15 cellular contexts compared by ENCODE assay signal in the genomic region with DNA sequence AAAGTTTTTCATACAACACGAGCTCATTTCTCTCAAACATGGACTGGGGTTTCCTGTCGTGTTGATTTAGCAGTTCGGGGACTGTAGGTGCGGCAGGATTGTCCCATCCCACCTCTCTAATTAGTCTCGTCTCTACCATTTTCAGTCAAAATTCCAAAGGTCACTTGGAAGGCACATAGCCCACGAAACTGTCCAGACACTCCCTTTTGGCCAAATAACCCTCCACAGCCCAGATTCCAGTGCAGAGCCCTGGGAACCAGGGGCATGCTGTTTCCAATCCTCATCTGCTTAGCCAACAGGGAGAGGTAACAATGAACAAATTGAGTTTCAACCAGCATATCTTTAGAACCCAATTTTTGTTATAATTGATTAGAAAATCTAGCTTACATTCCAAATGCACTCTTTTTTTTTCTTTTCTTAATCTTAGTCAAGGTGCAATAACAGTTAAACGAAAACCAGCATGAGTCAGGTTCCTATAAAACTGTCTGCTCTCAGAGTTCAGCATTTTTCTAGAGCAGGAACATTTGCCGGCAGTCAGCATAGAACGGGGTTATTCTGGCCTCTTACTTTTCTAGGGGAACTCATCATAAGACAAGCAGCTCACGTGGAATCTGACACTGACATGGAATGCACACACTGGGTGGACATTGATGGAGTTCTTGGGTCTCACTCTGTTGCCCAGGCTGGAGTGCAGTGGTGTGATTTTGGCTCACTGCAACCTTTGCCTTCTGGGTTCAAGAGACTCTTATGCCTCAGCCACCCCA.
"Had no signal": no experiment of that assay in that cellular context is flagged by ENCODE, and none has a peak within 500 bp of the region (broad histone marks: within the 10 kb centered on the region; RNA-seq: fewer than 3 reads in every experiment).

No MANE protein-coding gene starts in this region.

- H3K27ac ChIP-seq: brain microvascular endothelial cell, esophagus squamous epithelium, left lung, pancreas had no signal

- H3K36me3 ChIP-seq: brain microvascular endothelial cell, esophagus squamous epithelium, left lung, pancreas had no signal

- H3K27me3 ChIP-seq: brain microvascular endothelial cell, left lung, pancreas had no signal

- ATAC-seq: activated CD4-positive, CD25-positive, alpha-beta regulatory T cell treated with anti-CD3 and anti-CD28 coated beads, Interleukin-2, amount 50 U/mL, for 24 hours; activated CD8-positive, alpha-beta memory T cell treated with anti-CD3 and anti-CD28 coated beads, Interleukin-2, amount 10 ng/mL, durations not matched to agents 7 days and 5 days; left lung; pancreas; right cardiac atrium had no signal

- H3K9me3 ChIP-seq: esophagus squamous epithelium, pancreas had no signal

- H3K4me3 ChIP-seq: esophagus squamous epithelium, left lung, pancreas had no signal

- FAIRE-seq: pancreas had no signal

- H3K4me1 ChIP-seq: esophagus squamous epithelium, left lung, pancreas had no signal

- DNase-seq: activated CD4-positive, alpha-beta T cell treated with anti-CD3 and anti-CD28 coated beads, Interleukin-2, amount 50 U/mL, for 4 hours; activated CD8-positive, alpha-beta memory T cell treated with anti-CD3 and anti-CD28 coated beads, Interleukin-2, amount 10 ng/mL, durations not matched to agents 7 days and 5 days; activated effector memory CD4-positive, alpha-beta T cell treated with Interleukin-2 at 50 U/mL for 16 hours; activated T-cell treated with anti-CD3 and anti-CD28 coated beads, Interleukin-2, amount 50 U/mL, for 24 hours; amygdala; brain microvascular endothelial cell; esophagus squamous epithelium; foreskin fibroblast; left lung; pancreas; right cardiac atrium; stimulated activated CD4-positive, alpha-beta T cell treated with anti-CD3 and anti-CD28 coated beads, Interleukin-2, amount 100 ng/mL, for 24 hours; stimulated activated naive CD4-positive, alpha-beta T cell; SW 1271 had no signal
